20 cellular contexts compared by ENCODE assay signal in genomic region chr15:60643490-60644040, GRCh38.
A peak's percentile ranks its signal among the peaks of the same experiment; 100 is the strongest.
DNase-seq lines count a peak whose midpoint lies in the region; ATAC-seq, FAIRE-seq and TF ChIP-seq lines count a peak whose summit lies in the region.
"Had no signal": no experiment of that assay in that cellular context is flagged by ENCODE, and none has a peak within 500 bp of the region (broad histone marks: within the 10 kb centered on the region; RNA-seq: fewer than 3 reads in every experiment).

No MANE protein-coding gene starts in this region.

- H3K4me3 ChIP-seq in H7 (ENCODE audit: insufficient read depth, low read depth, low read length): no peak overlapping the region
- peak overlapping the region; percentile 3; the same call in 1 of the 2 replicates for H3K4me3 ChIP-seq in SK-N-MC
- peak overlapping the region; percentile 41 for H3K4me3 ChIP-seq in endodermal cell (ENCODE audit: low read length)
- H3K4me3 ChIP-seq in dorsolateral prefrontal cortex: no peak overlapping the region
- H3K4me3 ChIP-seq in small intestine (ENCODE audit: low read depth in 1 of 2, low read length in 2 of 2): no peak overlapping the region
- H3K4me3 ChIP-seq: MG63 had no signal

- H3K9ac ChIP-seq in SK-N-MC (ENCODE audit: insufficient read length): no peak overlapping the region
- no peak overlapping the region for H3K9ac ChIP-seq in endodermal cell (ENCODE audit: extremely low read depth, low read length, poor library complexity, severe bottlenecking)

- no peaks in the 10 kb centered on the region for H3K9me3 Mint-ChIP-seq in endodermal cell
- H3K9me3 Mint-ChIP-seq: CD4-positive, CD25-positive, alpha-beta regulatory T cell had no signal

- H3K27me3 ChIP-seq in H7 (ENCODE audit: control insufficient read depth, insufficient read depth, low read length) (no peaks in the 10 kb centered on the region), endodermal cell (ENCODE audit: control insufficient read depth, insufficient read depth, low read length, poor library complexity, severe bottlenecking) (no peaks in the 10 kb centered on the region), dorsolateral prefrontal cortex (no peaks in the 10 kb centered on the region), small intestine (ENCODE audit: control insufficient read depth in 2 of 2, insufficient read depth in 2 of 2, low read length in 2 of 2) (no peaks in the 10 kb centered on the region)
- H3K27me3 ChIP-seq: MG63 had no signal

- no peaks in the 10 kb centered on the region for H3K36me3 Mint-ChIP-seq in endodermal cell (ENCODE audit: low read depth)

- no peak for ATAC-seq in HG03469 (IDR thresholded peaks at IDR 0.05; ENCODE audit: unreplicated experiment)

- peaks cover 19% of the 10 kb centered on the region for H3K4me1 ChIP-seq in endodermal cell (ENCODE audit: control insufficient read depth, insufficient read depth, low read length)
- H3K4me1 ChIP-seq in small intestine (ENCODE audit: control insufficient read depth in 2 of 2, insufficient read depth in 1 of 2, low read depth in 1 of 2, low read length in 1 of 2): peaks cover 0 to 3% of the 10 kb centered on the region in 2 donors
- H3K4me1 ChIP-seq: Caco-2 had no signal

- FAIRE-seq in small intestine (lab: Jason Lieb, UNC): no peak

- H3K27ac ChIP-seq in SK-N-MC: peak overlapping the region; percentile 91
- H3K27ac ChIP-seq in endodermal cell (ENCODE audit: low read depth, low read length): no peak overlapping the region
- peak overlapping the region in 17 of 59 donors; percentile 1 to 61 (median 30) for H3K27ac ChIP-seq in dorsolateral prefrontal cortex
- no peak overlapping the region for H3K27ac ChIP-seq in small intestine (ENCODE audit: low read depth in 1 of 2, low read length in 1 of 2)

- H3K27me3 Mint-ChIP-seq in endodermal cell (ENCODE audit: insufficient read depth): no peaks in the 10 kb centered on the region
- H3K27me3 Mint-ChIP-seq: B cell had no signal

- no peak overlapping the region for H3K4me3 Mint-ChIP-seq in endodermal cell
- H3K4me3 Mint-ChIP-seq: B cell; CD4-positive, CD25-positive, alpha-beta regulatory T cell had no signal

- intact Hi-C loops in dorsolateral prefrontal cortex (cut with DNase I): no loop called here

- WGBS in endodermal cell (ENCODE audit: insufficient coverage in 1 of 2, insufficient read length in 1 of 2), 2 experiments: 14 to 21% methylated on average over 1 to 2 of the region's 2 CpGs
- WGBS in small intestine, 3 donors: 62 to 65% (median 64%) methylated on average over 2 of the region's 2 CpGs

- H3K36me3 ChIP-seq in H7 (replicated peaks; ENCODE audit: control insufficient read depth, insufficient read depth, low read length): no peaks in the 10 kb centered on the region
- H3K36me3 ChIP-seq in SK-N-MC (ENCODE audit: insufficient read depth, low read length): no peaks in the 10 kb centered on the region
- no peaks in the 10 kb centered on the region for H3K36me3 ChIP-seq in endodermal cell (ENCODE audit: control insufficient read depth, insufficient read depth, low read length)
- no peaks in the 10 kb centered on the region for H3K36me3 ChIP-seq in small intestine (ENCODE audit: control insufficient read depth in 2 of 2, insufficient read depth in 2 of 2, low read length in 2 of 2)
- H3K36me3 ChIP-seq: MG63 had no signal

- DNase-seq in H7 (peak; percentile 12), SK-N-MC (ENCODE audit: low read depth, low spot score) (no peak), endodermal cell (no peak), midbrain (lab: John Stamatoyannopoulos, UW) (peak; percentile 67), DMS114 treated with DMSO at 0.1 percent for 48 hours (lab: John Stamatoyannopoulos, UW; ENCODE audit: unreplicated experiment) (no peak), dorsolateral prefrontal cortex (no peak), small intestine (no peak)
- DNase-seq: ACHN; Caco-2; CD4-positive, CD25-positive, alpha-beta regulatory T cell; IMR-90; Karpas-422; MG63; NCI-H1092; NCI-H146; NCI-H2081 treated with DMSO at 0.1 percent for 48 hours; NCI-H524; SHP77 treated with DMSO at 0.1 percent for 48 hours had no signal

- peaks cover 38% of the 10 kb centered on the region for H3K4me1 Mint-ChIP-seq in endodermal cell
- H3K4me1 Mint-ChIP-seq: B cell had no signal

- H3K27ac Mint-ChIP-seq in endodermal cell: peak overlapping the region; percentile 76
- H3K27ac Mint-ChIP-seq: B cell; CD4-positive, CD25-positive, alpha-beta regulatory T cell had no signal

- TF ChIP-seq CTCF in endodermal cell (conservative IDR thresholded peaks at IDR 0.05) (no peak), dorsolateral prefrontal cortex (IDR thresholded peaks at IDR 0.05 in 54 of 56, conservative IDR thresholded peaks at IDR 0.05 in 2 of 56; ENCODE audit: low read depth in 1 of 56, partially characterized antibody in 56 of 56) (no peak)

- H3K9me3 ChIP-seq in SK-N-MC (ENCODE audit: low read depth, low read length) (no peaks in the 10 kb centered on the region), endodermal cell (ENCODE audit: control insufficient read depth, low read length) (no peaks in the 10 kb centered on the region), small intestine (ENCODE audit: control insufficient read depth, low read depth) (no peaks in the 10 kb centered on the region)
- H3K9me3 ChIP-seq: Caco-2, MG63 had no signal

Comparison
In these comparisons a context has a peak if more than half of its experiments do, and no peak if none do; other contexts are left out.
1. DNase-seq: peak in H7 (single experiment) and midbrain (single experiment); none in SK-N-MC (single experiment), endodermal cell (single experiment), DMS114 treated with DMSO at 0.1 percent for 48 hours (single experiment), dorsolateral prefrontal cortex (0 of 10) and small intestine (single experiment).
2. H3K4me3 ChIP-seq: peak in SK-N-MC (single experiment) and endodermal cell (single experiment); none in H7 (single experiment), dorsolateral prefrontal cortex (0 of 59) and small intestine (0 of 2).